In the genomic region with DNA sequence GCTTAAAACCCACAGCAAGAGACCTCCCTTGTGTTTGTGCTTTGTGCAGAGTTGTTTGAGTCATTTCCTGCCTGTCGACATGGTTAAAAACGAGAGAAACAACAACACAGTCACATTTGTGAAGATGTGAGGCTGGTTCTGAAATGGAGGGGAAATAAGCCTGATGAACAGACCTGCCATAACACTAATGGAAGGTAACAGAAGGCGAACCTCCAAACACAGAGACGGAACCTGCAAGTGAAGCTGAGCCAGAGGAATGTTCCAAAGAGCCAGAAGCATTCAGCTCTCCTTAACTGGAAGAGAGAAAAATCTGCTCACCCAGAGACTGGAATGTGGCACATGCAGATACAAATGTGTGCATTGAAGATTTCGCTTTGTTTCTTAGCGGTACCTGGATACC, we compare ENCODE assay signal across 16 cellular contexts. TPM values are rescaled to one million over a fixed set of nuclear protein-coding genes. Genes with fewer than 3 reads are reported as not detected.
DNase-seq lines count a peak whose midpoint lies in the region; ATAC-seq, FAIRE-seq and TF ChIP-seq lines count a peak whose summit lies in the region.
"Had no signal": no experiment of that assay in that cellular context is flagged by ENCODE, and none has a peak within 500 bp of the region (broad histone marks: within the 10 kb centered on the region; RNA-seq: fewer than 3 reads in every experiment).

No MANE protein-coding gene starts in this region.

- BruUV-seq in MCF 10A (replicated peaks; lab: Mats Ljungman, UMichigan): no TSS peak
- no TSS peak for BruUV-seq in mammary epithelial cell (replicated peaks; lab: Mats Ljungman, UMichigan)

- H3K79me2 ChIP-seq in mammary epithelial cell (ENCODE audit: insufficient read depth, low read length): no peaks in the 10 kb centered on the region
- no peaks in the 10 kb centered on the region for H3K79me2 ChIP-seq in hepatocyte
- H3K79me2 ChIP-seq: parathyroid adenoma had no signal

- H3K36me3 ChIP-seq in breast epithelium (no peaks in the 10 kb centered on the region), mammary epithelial cell (ENCODE audit: insufficient read depth, low read length) (no peaks in the 10 kb centered on the region), hepatocyte (replicated peaks; ENCODE audit: insufficient read depth, low read depth) (no peaks in the 10 kb centered on the region)
- H3K36me3 ChIP-seq: lower lobe of right lung had no signal

- peak overlapping the region; percentile 76 for H3K27ac Mint-ChIP-seq in MCF 10A (ENCODE audit: low read depth, unreplicated experiment)

- H3K9me2 ChIP-seq in hepatocyte (replicated peaks; ENCODE audit: insufficient read depth): no peaks in the 10 kb centered on the region

- 47% methylated on average over 3 of the region's 6 CpGs for WGBS in mammary epithelial cell (ENCODE audit: low coverage, missing lambda C conversion rate)
- WGBS in hepatocyte (ENCODE audit: low lambda C conversion rate, missing lambda C conversion rate): 80% methylated on average over 6 of the region's 6 CpGs

- intact Hi-C loops in MCF 10A (cut with micrococcal nuclease): no loop called here
- intact Hi-C loops in breast epithelium (cut with DNase I; ENCODE audit: low total_unique reads): no loop called here
- intact Hi-C loops in mammary epithelial cell (cut with micrococcal nuclease): no loop called here
- intact Hi-C loops in left colon (cut with DNase I, micrococcal nuclease): no loop called here

- no peak overlapping the region for H3K4me3 ChIP-seq in breast epithelium
- H3K4me3 ChIP-seq in mammary epithelial cell (replicated peaks in 1 of 3; ENCODE audit: insufficient read depth in 1 of 3, low read depth in 2 of 3, low read length in 3 of 3): no peak overlapping the region
- H3K4me3 ChIP-seq in hepatocyte: no peak overlapping the region
- H3K4me3 ChIP-seq: GM12878, heart left ventricle, lower lobe of right lung had no signal

- H3K4me1 ChIP-seq in breast epithelium (no peaks in the 10 kb centered on the region), mammary epithelial cell (ENCODE audit: insufficient read depth, low read length) (peaks cover 14% of the 10 kb centered on the region), hepatocyte (ENCODE audit: insufficient read depth) (no peaks in the 10 kb centered on the region)
- H3K4me1 ChIP-seq: parathyroid adenoma had no signal

- H4K20me1 ChIP-seq in mammary epithelial cell (ENCODE audit: insufficient read depth, low read length) (no peaks in the 10 kb centered on the region), hepatocyte (ENCODE audit: insufficient read depth, poor library complexity, severe bottlenecking) (no peaks in the 10 kb centered on the region)

- H3K4me1 Mint-ChIP-seq in MCF 10A (ENCODE audit: insufficient read depth, unreplicated experiment): peaks cover 19% of the 10 kb centered on the region

- no peaks in the 10 kb centered on the region for H3K9me3 ChIP-seq in breast epithelium
- no peaks in the 10 kb centered on the region for H3K9me3 ChIP-seq in mammary epithelial cell (replicated peaks; ENCODE audit: insufficient read depth, low read length)
- H3K9me3 ChIP-seq in hepatocyte (ENCODE audit: low read depth): no peaks in the 10 kb centered on the region
- H3K9me3 ChIP-seq: heart left ventricle, lower lobe of right lung had no signal

- H3K4me3 Mint-ChIP-seq in MCF 10A (ENCODE audit: unreplicated experiment): no peak overlapping the region

- peak overlapping the region; percentile 26 for H3K9ac ChIP-seq in mammary epithelial cell (ENCODE audit: insufficient read depth, low read length)
- H3K9ac ChIP-seq: parathyroid adenoma had no signal

- TF ChIP-seq POLR2A in breast epithelium (IDR thresholded peaks at IDR 0.05): no peak

- FAIRE-seq in urothelium cell line (lab: Jason Lieb, UNC): peak; percentile 5
- FAIRE-seq: GM12878 had no signal

- POLR2A ChIA-PET in MCF 10A (lab: Yijun Ruan, JAX): interaction anchor here (0.6 to 0.9 kb wide), 2 partner anchors 75 to 88 kb away, joined by 4 read pairs; no protein-coding TSS in a partner anchor

- in situ Hi-C loops in mammary epithelial cell (cut with MboI; ENCODE audit: low sequenced_read_pairs in 2 of 2): loop anchor here in 1 of 2 donors (25.0 kb wide), 1 partner anchor 429 kb away; no protein-coding TSS in a partner anchor
- in situ Hi-C loops in GM13976 (cut with MboI; ENCODE audit: low sequenced_read_pairs, unreplicated experiment): no loop called here

- H3K4me2 ChIP-seq in mammary epithelial cell (ENCODE audit: insufficient read depth, low read depth, low read length) (peak overlapping the region; percentile 52), hepatocyte (peak overlapping the region; percentile 15)

- ATAC-seq in left colon: no peak
- ATAC-seq: GM12878, heart left ventricle, lower lobe of right lung had no signal

- H3K27me3 ChIP-seq in breast epithelium (no peaks in the 10 kb centered on the region), mammary epithelial cell (ENCODE audit: insufficient read depth, low read length) (no peaks in the 10 kb centered on the region), hepatocyte (no peaks in the 10 kb centered on the region)
- H3K27me3 ChIP-seq: heart left ventricle had no signal

- TF ChIP-seq CTCF in MCF 10A (IDR thresholded peaks at IDR 0.05; ENCODE audit: unreplicated experiment) (no peak), breast epithelium (IDR thresholded peaks at IDR 0.05) (no peak), mammary epithelial cell (conservative IDR thresholded peaks at IDR 0.05 in 1 of 2, IDR thresholded peaks at IDR 0.05 in 1 of 2; ENCODE audit: extremely low read depth in 1 of 2, insufficient read depth in 1 of 2, low read depth in 1 of 2, low read length in 2 of 2) (no peak), hepatocyte (IDR thresholded peaks at IDR 0.05; ENCODE audit: poor library complexity) (no peak), GM13976 (IDR thresholded peaks at IDR 0.05; ENCODE audit: borderline replicate concordance, control extremely low read depth, extremely low read depth, insufficient read depth, missing control alignments) (no peak)

- dilution Hi-C loops in mammary epithelial cell (cut with HindIII; ENCODE audit: low sequenced_read_pairs): no loop called here

- no peaks in the 10 kb centered on the region for H3K9me3 Mint-ChIP-seq in MCF 10A (ENCODE audit: unreplicated experiment)

- H3K36me3 Mint-ChIP-seq in MCF 10A (ENCODE audit: insufficient read depth, unreplicated experiment): no peaks in the 10 kb centered on the region

- H3K27ac ChIP-seq in breast epithelium (peak overlapping the region in 1 of 2 donors; percentile 76), mammary epithelial cell (ENCODE audit: insufficient read depth, low read depth, low read length) (peak overlapping the region; percentile 41), hepatocyte (peak overlapping the region; percentile 27)
- H3K27ac ChIP-seq: heart left ventricle, lower lobe of right lung, parathyroid adenoma had no signal

- H2AFZ ChIP-seq in mammary epithelial cell (ENCODE audit: low read depth, low read length) (peak overlapping the region; percentile 90), hepatocyte (no peak overlapping the region)
- H2AFZ ChIP-seq: parathyroid adenoma had no signal

- CTCF ChIA-PET in MCF 10A (lab: Yijun Ruan, JAX) (interaction anchor here (0.6 to 5.3 kb wide), 5 partner anchors 15 to 1184 kb away, joined by 3 to 36 read pairs (median 3); no protein-coding TSS in a partner anchor), mammary epithelial cell (lab: Charles Lee; ENCODE audit: low non-redundant PET) (no interaction called here)

- DNase-seq in MCF 10A (ENCODE audit: unreplicated experiment) (peak; percentile 29), breast epithelium (ENCODE audit: low spot score in 2 of 2) (no peak), mammary epithelial cell (peak; percentile 41), hepatocyte (ENCODE audit: low spot score) (no peak), urothelium cell line (ENCODE audit: low spot score) (no peak), GM13976 (ENCODE audit: low spot score) (no peak), left colon (no peak), anterior cingulate cortex (lab: John Stamatoyannopoulos, UW) (no peak)
- DNase-seq: activated CD4-positive, alpha-beta T cell treated with anti-CD3 and anti-CD28 coated beads for 1 hour; H7; heart left ventricle; lower lobe of right lung; NCI-H1092; NCI-H2227 treated with DMSO at 0.1 percent for 48 hours had no signal

- H3K27me3 Mint-ChIP-seq in MCF 10A (ENCODE audit: insufficient read depth, unreplicated experiment): no peaks in the 10 kb centered on the region

RNA-seq across cellular contexts. Expression of gene RAVER2, which starts 53.2 kb away (rescaled TPM):
- total RNA-seq in MCF 10A (2022): 5.3 and 5.9 TPM in 2 replicates
- total RNA-seq in breast epithelium: 10 to 100 TPM in 2 of 3 donors, 1 to 10 TPM in 1; 6.6 to 21.1 (median 17.0) TPM
- 10 to 100 TPM in 1 of 2 donors, 1 to 10 TPM in 1; 9.7 to 15.8 TPM for total RNA-seq in mammary epithelial cell
- polyA plus RNA-seq in mammary epithelial cell: 8.1 TPM
- polyA minus RNA-seq in mammary epithelial cell: 2.5 TPM
- total RNA-seq in hepatocyte: 28.6 and 30.5 TPM in 2 replicates
- polyA plus RNA-seq in hepatocyte: 7.9 and 14.1 TPM in 2 replicates
- 10 to 100 TPM; 47.3 to 58.0 TPM for total RNA-seq in left colon

Comparison
In these comparisons a context has a peak if more than half of its experiments do, and no peak if none do; other contexts are left out.
1. DNase-seq: peak in MCF 10A (single experiment) and mammary epithelial cell (single experiment); none in breast epithelium (0 of 2), hepatocyte (single experiment), urothelium cell line (single experiment), GM13976 (single experiment), left colon (0 of 2) and anterior cingulate cortex (0 of 58).